In the genomic region with DNA sequence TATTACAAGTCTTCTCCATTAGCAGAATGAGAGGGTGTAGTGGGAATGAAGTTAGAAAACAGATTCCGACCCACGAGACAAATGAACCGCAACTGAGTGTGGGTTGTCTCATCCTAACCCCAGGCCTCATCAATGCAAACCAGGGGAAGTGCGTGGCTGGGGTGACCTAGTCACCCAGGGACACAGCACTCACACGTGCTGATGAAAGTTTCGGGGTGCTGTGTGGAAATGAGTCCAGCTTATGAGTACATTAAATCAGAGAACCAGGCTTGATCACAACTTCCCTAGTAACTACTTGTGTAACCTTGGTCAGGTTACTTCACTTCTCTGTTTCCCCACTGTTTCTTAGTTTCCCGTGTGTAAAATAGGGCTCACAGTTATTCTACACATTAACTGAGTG, we compare ENCODE assay signal across 18 cellular contexts.
A peak's percentile ranks its signal among the peaks of the same experiment; 100 is the strongest.
DNase-seq lines count a peak whose midpoint lies in the region; ATAC-seq and TF ChIP-seq lines count a peak whose summit lies in the region.
"Had no signal": no experiment of that assay in that cellular context is flagged by ENCODE, and none has a peak within 500 bp of the region (broad histone marks: within the 10 kb centered on the region; RNA-seq: fewer than 3 reads in every experiment).

No MANE protein-coding gene starts in this region.

- no peaks in the 10 kb centered on the region for H3K9me3 Mint-ChIP-seq in activated naive CD8-positive, alpha-beta T cell treated with anti-CD3 and anti-CD28 coated beads, Interleukin-2, amount 50 U/mL, for 24 hours
- H3K9me3 Mint-ChIP-seq: CD4-positive, alpha-beta T cell had no signal

- H3K36me3 Mint-ChIP-seq in activated naive CD8-positive, alpha-beta T cell treated with anti-CD3 and anti-CD28 coated beads, Interleukin-2, amount 50 U/mL, for 24 hours (ENCODE audit: low read depth): no peaks in the 10 kb centered on the region

- no peaks in the 10 kb centered on the region for H3K36me3 ChIP-seq in BLaER1
- no peaks in the 10 kb centered on the region for H3K36me3 ChIP-seq in stomach

- peaks cover 40% of the 10 kb centered on the region for H3K4me1 ChIP-seq in BLaER1
- peaks cover 0 to 26% (median 20%) of the 10 kb centered on the region in 4 donors for H3K4me1 ChIP-seq in stomach

- intact Hi-C loops in stomach (cut with DNase I; ENCODE audit: low total_unique reads): no loop called here

- H3K4me3 Mint-ChIP-seq in activated naive CD8-positive, alpha-beta T cell treated with anti-CD3 and anti-CD28 coated beads, Interleukin-2, amount 50 U/mL, for 24 hours: no peak overlapping the region
- H3K4me3 Mint-ChIP-seq: CD4-positive, alpha-beta T cell had no signal

- no peak for TF ChIP-seq EP300 in stomach (IDR thresholded peaks at IDR 0.05)

- no peaks in the 10 kb centered on the region for H4K20me1 ChIP-seq in BLaER1

- peak overlapping the region; percentile 25 for H3K4me2 ChIP-seq in BLaER1

- H3K4me1 Mint-ChIP-seq in activated naive CD8-positive, alpha-beta T cell treated with anti-CD3 and anti-CD28 coated beads, Interleukin-2, amount 50 U/mL, for 24 hours: no peaks in the 10 kb centered on the region

- H3K9me3 ChIP-seq in BLaER1 (no peaks in the 10 kb centered on the region), stomach (no peaks in the 10 kb centered on the region)

- H3K27ac Mint-ChIP-seq in activated naive CD8-positive, alpha-beta T cell treated with anti-CD3 and anti-CD28 coated beads, Interleukin-2, amount 50 U/mL, for 24 hours: no peak overlapping the region
- H3K27ac Mint-ChIP-seq: CD4-positive, alpha-beta T cell had no signal

- TF ChIP-seq CTCF in GM12864 (IDR thresholded peaks at IDR 0.05; ENCODE audit: low read depth, low read length, missing control alignments) (no peak), stomach (IDR thresholded peaks at IDR 0.05) (no peak)

- no peak overlapping the region for H3K9ac ChIP-seq in BLaER1

- WGBS in stomach, 5 donors: 62 to 79% (median 74%) methylated on average over 7 of the region's 7 CpGs

- no peak overlapping the region for H3K4me3 ChIP-seq in BLaER1
- no peak overlapping the region for H3K4me3 ChIP-seq in GM12864 (ENCODE audit: low read depth, low read length)
- no peak overlapping the region for H3K4me3 ChIP-seq in stomach

- H3K27ac ChIP-seq in BLaER1: no peak overlapping the region
- H3K27ac ChIP-seq in stomach: peak overlapping the region in 4 of 5 donors; percentile 7 to 64 (median 20)

- no peak for ATAC-seq in activated naive CD8-positive, alpha-beta T cell treated with anti-CD3 and anti-CD28 coated beads, Interleukin-2, amount 50 U/mL, for 24 hours

- H3K27me3 ChIP-seq in BLaER1 (no peaks in the 10 kb centered on the region), stomach (no peaks in the 10 kb centered on the region)

- H3K27me3 Mint-ChIP-seq in activated naive CD8-positive, alpha-beta T cell treated with anti-CD3 and anti-CD28 coated beads, Interleukin-2, amount 50 U/mL, for 24 hours: peaks cover 14% of the 10 kb centered on the region

- DNase-seq in GM12864 (ENCODE audit: low read depth) (peak; percentile 4), SKM-1 (lab: John Stamatoyannopoulos, UW; ENCODE audit: unreplicated experiment) (peak; percentile 3), stomach (no peak), NCI-H1417 (lab: John Stamatoyannopoulos, UW) (no peak), D341Med (ENCODE audit: low spot score) (no peak)
- DNase-seq in activated naive CD8-positive, alpha-beta T cell treated with anti-CD3 and anti-CD28 coated beads, Interleukin-2, amount 50 U/mL, for 24 hours: no peak
- DNase-seq: Calu3; CD4-positive, alpha-beta T cell; Kasumi-1; NCI-H1092; NCI-H1436 treated with DMSO at 0.1 percent for 48 hours; NCI-H2029; NCI-H226; NCI-H510A treated with DMSO at 0.1 percent for 48 hours; NCI-H748 treated with DMSO at 0.1 percent for 48 hours; Right ventricle myocardium superior; T-helper 2 cell had no signal

- TF ChIP-seq POLR2A in stomach (IDR thresholded peaks at IDR 0.05): no peak

Comparison
In these comparisons a context has a peak if more than half of its experiments do, and no peak if none do; other contexts are left out.
1. DNase-seq: peak in GM12864 (single experiment) and SKM-1 (single experiment); none in stomach (single experiment), NCI-H1417 (0 of 3), D341Med (single experiment) and activated naive CD8-positive, alpha-beta T cell treated with anti-CD3 and anti-CD28 coated beads, Interleukin-2, amount 50 U/mL, for 24 hours (single experiment).